ENCODE assay signal across 8 cellular contexts in genomic region chr2:28390857-28391563, GRCh38. TPM values are rescaled to one million over a fixed set of nuclear protein-coding genes. Genes with fewer than 3 reads are reported as not detected.
DNase-seq lines count a peak whose midpoint lies in the region; ATAC-seq and TF ChIP-seq lines count a peak whose summit lies in the region.

No MANE protein-coding gene starts in this region.

- no peaks in the 10 kb centered on the region for H3K36me3 ChIP-seq in sigmoid colon

- ATAC-seq in GM21619 (IDR thresholded peaks at IDR 0.05; ENCODE audit: unreplicated experiment) (no peak), HG02981 (IDR thresholded peaks at IDR 0.05; ENCODE audit: unreplicated experiment) (no peak)

- intact Hi-C loops in sigmoid colon (cut with DNase I), result loop anchor here (1.0 to 5.0 kb wide), 9 partner anchors 52 to 620 kb away; partner anchors contain the start of genes BABAM2, MRPL33 and RBKS

- H3K4me3 Mint-ChIP-seq in brain, result peak overlapping the region; percentile 88 to 97 (median 91)

- H3K27me3 ChIP-seq in sigmoid colon, result no peaks in the 10 kb centered on the region

- peak; percentile 43 for DNase-seq in activated CD8-positive, alpha-beta memory T cell treated with anti-CD3 and anti-CD28 coated beads, Interleukin-2, amount 50 U/mL, for 4 hours
- DNase-seq in activated CD8-positive, alpha-beta memory T cell treated with anti-CD3 and anti-CD28 coated beads, Interleukin-2, amount 50 U/mL, for 48 hours, result no peak
- DNase-seq in NCI-H2196 (lab: John Stamatoyannopoulos, UW; ENCODE audit: unreplicated experiment), result peak; percentile 69
- DNase-seq in sigmoid colon, result peak; percentile 96

- H3K9me3 ChIP-seq in iPS-18c (ENCODE audit: control insufficient read depth, insufficient read depth, low read length) (no peaks in the 10 kb centered on the region), sigmoid colon (no peaks in the 10 kb centered on the region)

- peak; percentile 6 to 81 (median 62) for TF ChIP-seq EP300 in sigmoid colon (IDR thresholded peaks at IDR 0.05)

- peaks cover 0 to 25% (median 12%) of the 10 kb centered on the region in 4 donors for H3K4me1 ChIP-seq in sigmoid colon

- peaks cover 44% of the 10 kb centered on the region for H3K27me3 Mint-ChIP-seq in brain

- TF ChIP-seq CTCF in brain (conservative IDR thresholded peaks at IDR 0.05) (no peak), sigmoid colon (IDR thresholded peaks at IDR 0.05) (no peak)

- peak in 1 of 2 donors; percentile 4 for TF ChIP-seq POLR2A in sigmoid colon (IDR thresholded peaks at IDR 0.05)

- peaks cover 23% of the 10 kb centered on the region for H3K4me1 Mint-ChIP-seq in brain

- 0% methylated on average over 41 of the region's 41 CpGs for WGBS in sigmoid colon, 2 donors

- H3K9me3 Mint-ChIP-seq in brain, result peaks cover 0 to 6% (median 0%) of the 10 kb centered on the region in 5 experiments

- H3K4me3 ChIP-seq in iPS-18c (ENCODE audit: insufficient read depth, low read depth, low read length), result peak overlapping the region; percentile 67
- H3K4me3 ChIP-seq in sigmoid colon, result peak overlapping the region; percentile 60 to 99 (median 97)

- H3K27ac ChIP-seq in sigmoid colon, result peak overlapping the region; percentile 97 to 100 (median 100)

- H3K36me3 Mint-ChIP-seq in brain, result no peaks in the 10 kb centered on the region

- H3K27ac Mint-ChIP-seq in brain, result peak overlapping the region; percentile 76 to 99 (median 98)

RNA-seq across cellular contexts. Expression of gene FOSL2, which starts 1.6 kb away (rescaled TPM):
- polyA plus RNA-seq in brain (ENCODE audit: insufficient read depth, low read depth, low replicate concordance) (13.7 TPM), sigmoid colon (10 to 100 TPM; 30.0 to 66.2 (median 55.0) TPM)
- total RNA-seq in sigmoid colon, result 100 to 1,000 TPM in 1 of 4 donors, 10 to 100 TPM in 3; 38.9 to 208 (median 67.3) TPM
